ENCODE assay signal across 22 cellular contexts in genomic region chr4:53907772-53908171, GRCh38.
DNase-seq lines count a peak whose midpoint lies in the region; FAIRE-seq and TF ChIP-seq lines count a peak whose summit lies in the region.
"Had no signal": no experiment of that assay in that cellular context is flagged by ENCODE, and none has a peak within 500 bp of the region (broad histone marks: within the 10 kb centered on the region; RNA-seq: fewer than 3 reads in every experiment).

No MANE protein-coding gene starts in this region.

- H3K4me1 ChIP-seq in hepatocyte (ENCODE audit: insufficient read depth) (peaks cover 37% of the 10 kb centered on the region), transverse colon (peaks cover 0 to 27% (median 15%) of the 10 kb centered on the region in 4 donors), uterus (no peaks in the 10 kb centered on the region), ascending aorta (peaks cover 0 to 3% of the 10 kb centered on the region in 2 donors)

- no peaks in the 10 kb centered on the region for H3K27me3 ChIP-seq in bronchial epithelial cell (ENCODE audit: control insufficient read depth, insufficient read depth, low read length)
- no peaks in the 10 kb centered on the region for H3K27me3 ChIP-seq in hepatocyte
- H3K27me3 ChIP-seq in transverse colon, result peaks cover 41% of the 10 kb centered on the region
- no peaks in the 10 kb centered on the region for H3K27me3 ChIP-seq in uterus
- no peaks in the 10 kb centered on the region for H3K27me3 ChIP-seq in ascending aorta

- peak overlapping the region; percentile 68 for H3K4me2 ChIP-seq in hepatocyte

- in situ Hi-C loops in transverse colon (cut with MboI; ENCODE audit: low pct_ligation_motif_present in 1 of 4, low pct_unique_long_range_greater_than_20kb in 1 of 4, low sequenced_read_pairs in 3 of 4), result loop anchor here in 3 of 4 donors (25.0 kb wide), 4 partner anchors 195 to 895 kb away; no protein-coding TSS in a partner anchor

- no peak for TF ChIP-seq CTCF in bronchial epithelial cell (IDR thresholded peaks at IDR 0.05; ENCODE audit: insufficient read depth, low read length, severe bottlenecking)
- no peak for TF ChIP-seq CTCF in hepatocyte (IDR thresholded peaks at IDR 0.05; ENCODE audit: poor library complexity)
- TF ChIP-seq CTCF in transverse colon (IDR thresholded peaks at IDR 0.05), result no peak
- no peak for TF ChIP-seq CTCF in uterus (IDR thresholded peaks at IDR 0.05)
- TF ChIP-seq CTCF in ascending aorta (IDR thresholded peaks at IDR 0.05), result no peak

- no peaks in the 10 kb centered on the region for H3K9me2 ChIP-seq in hepatocyte (replicated peaks; ENCODE audit: insufficient read depth)

- DNase-seq in SHP77 treated with DMSO at 0.1 percent for 48 hours (lab: John Stamatoyannopoulos, UW) (peak; percentile 27), SHP77 (lab: John Stamatoyannopoulos, UW) (no peak), bronchial epithelial cell (ENCODE audit: low read depth) (peak; percentile 67), hepatocyte (ENCODE audit: low spot score) (no peak), transverse colon (no peak), uterus (no peak), EL (no peak), ascending aorta (ENCODE audit: low spot score in 2 of 2) (no peak)
- DNase-seq: 8988T; DMS 273 treated with DMSO at 0.1 percent for 48 hours; DND-41; HCEC 1CT; MM.1S; NCI-H1092; NCI-H146; NCI-H2029 treated with DMSO at 0.1 percent for 48 hours; NCI-H2171 treated with DMSO at 0.1 percent for 48 hours; NCI-H446 treated with DMSO at 0.1 percent for 48 hours; NCI-H748 treated with DMSO at 0.1 percent for 48 hours; NK-92 treated with Interleukin-12 subunit alpha and Interleukin-12 subunit beta, amount 100 ng/mL, for 24 hours; Right ventricle myocardium superior had no signal

- intact Hi-C loops in transverse colon (cut with DNase I; ENCODE audit: low total_unique reads), result loop anchor here (5.0 kb wide), 1 partner anchor 325 kb away; no protein-coding TSS in a partner anchor
- intact Hi-C loops in uterus (cut with DNase I; ENCODE audit: low total_unique reads), result no loop called here
- intact Hi-C loops in ascending aorta (cut with DNase I), result loop anchor here (2.0 to 5.0 kb wide), 5 partner anchors 200 to 890 kb away; partner anchors contain the start of gene SCFD2

- 61% methylated on average over 5 of the region's 5 CpGs for WGBS in hepatocyte (ENCODE audit: low lambda C conversion rate, missing lambda C conversion rate)
- 57 to 74% methylated on average over 1 to 5 of the region's 5 CpGs for WGBS in transverse colon (ENCODE audit: low coverage in 1 of 2), 2 donors

- H3K27ac ChIP-seq in hepatocyte (peak overlapping the region; percentile 83), transverse colon (peak overlapping the region; percentile 19 to 62 (median 41)), uterus (peak overlapping the region in 1 of 2 donors; percentile 38), ascending aorta (peak overlapping the region in 1 of 2 donors; percentile 60)

- TF ChIP-seq POLR2A in transverse colon (IDR thresholded peaks at IDR 0.05), result no peak
- no peak for TF ChIP-seq POLR2A in uterus (IDR thresholded peaks at IDR 0.05)

- H3K36me3 ChIP-seq in bronchial epithelial cell (ENCODE audit: control insufficient read depth, insufficient read depth, low read length) (no peaks in the 10 kb centered on the region), hepatocyte (replicated peaks; ENCODE audit: insufficient read depth, low read depth) (no peaks in the 10 kb centered on the region), transverse colon (no peaks in the 10 kb centered on the region), uterus (no peaks in the 10 kb centered on the region), ascending aorta (no peaks in the 10 kb centered on the region)

- no peaks in the 10 kb centered on the region for H4K20me1 ChIP-seq in hepatocyte (ENCODE audit: insufficient read depth, poor library complexity, severe bottlenecking)

- no peak for FAIRE-seq in bronchial epithelial cell (lab: Jason Lieb, UNC)
- FAIRE-seq: G401.6 had no signal

- no peak overlapping the region for H2AFZ ChIP-seq in hepatocyte

- no peak overlapping the region for H3K4me3 ChIP-seq in bronchial epithelial cell (ENCODE audit: low read depth, low read length)
- H3K4me3 ChIP-seq in hepatocyte, result no peak overlapping the region
- H3K4me3 ChIP-seq in transverse colon, result no peak overlapping the region
- H3K4me3 ChIP-seq in uterus, result no peak overlapping the region
- H3K4me3 ChIP-seq in ascending aorta, result no peak overlapping the region

- no peaks in the 10 kb centered on the region for H3K9me3 ChIP-seq in hepatocyte (ENCODE audit: low read depth)
- H3K9me3 ChIP-seq in transverse colon, result no peaks in the 10 kb centered on the region
- H3K9me3 ChIP-seq in uterus, result no peaks in the 10 kb centered on the region
- no peaks in the 10 kb centered on the region for H3K9me3 ChIP-seq in ascending aorta

- no peaks in the 10 kb centered on the region for H3K79me2 ChIP-seq in hepatocyte

- no peak for TF ChIP-seq EP300 in transverse colon (IDR thresholded peaks at IDR 0.05; ENCODE audit: low read depth)

Comparison
In these comparisons a context has a peak if more than half of its experiments do, and no peak if none do; other contexts are left out.
1. DNase-seq: peak in SHP77 treated with DMSO at 0.1 percent for 48 hours (single experiment) and bronchial epithelial cell (single experiment); none in SHP77 (0 of 2), hepatocyte (single experiment), transverse colon (single experiment), uterus (0 of 2), EL (single experiment) and ascending aorta (0 of 2).